In genomic region chr2:108594132-108594981, GRCh38 we compare ENCODE assay signal across 8 cellular contexts.
DNase-seq lines count a peak whose midpoint lies in the region; ATAC-seq, FAIRE-seq and TF ChIP-seq lines count a peak whose summit lies in the region.

No MANE protein-coding gene starts in this region.

- DNase-seq in Right ventricle myocardium inferior (ENCODE audit: missing footprints): no peak
- no peak for DNase-seq in cardiac septum (ENCODE audit: low spot score)
- DNase-seq in RCC 7860 (ENCODE audit: low spot score): peak; percentile 93
- DNase-seq in endodermal cell: no peak
- DNase-seq in natural killer cell treated with Interleukin-12 subunit alpha and Interleukin-12 subunit beta and Interleukin-15 and Interleukin-18, amount 100 ng/mL, for 72 hours (ENCODE audit: low spot score): no peak
- no peak for DNase-seq in COLO668 (lab: John Stamatoyannopoulos, UW; ENCODE audit: unreplicated experiment)
- DNase-seq in NCI-H2029 (lab: John Stamatoyannopoulos, UW): no peak

- peaks cover 32% of the 10 kb centered on the region for H3K4me1 Mint-ChIP-seq in endodermal cell
- peaks cover 41 to 58% of the 10 kb centered on the region in 2 donors for H3K4me1 Mint-ChIP-seq in natural killer cell treated with Interleukin-12 subunit alpha and Interleukin-12 subunit beta and Interleukin-15 and Interleukin-18, amount 100 ng/mL, for 72 hours (ENCODE audit: low read depth in 2 of 2)

- intact Hi-C loops in Right ventricle myocardium inferior (cut with DNase I) (no loop called here), cardiac septum (cut with DNase I) (no loop called here)

- WGBS in endodermal cell (ENCODE audit: insufficient coverage in 1 of 2, insufficient read length in 1 of 2), 2 experiments: 50 to 69% methylated on average over 7 of the region's 7 CpGs

- peak overlapping the region; percentile 83 for H3K27ac Mint-ChIP-seq in endodermal cell
- H3K27ac Mint-ChIP-seq in natural killer cell treated with Interleukin-12 subunit alpha and Interleukin-12 subunit beta and Interleukin-15 and Interleukin-18, amount 100 ng/mL, for 72 hours: peak overlapping the region; percentile 83 to 87

- no peak overlapping the region for H3K9ac ChIP-seq in endodermal cell (ENCODE audit: extremely low read depth, low read length, poor library complexity, severe bottlenecking)

- H3K9me3 ChIP-seq in endodermal cell (ENCODE audit: control insufficient read depth, low read length): no peaks in the 10 kb centered on the region

- no peak overlapping the region for H3K4me3 ChIP-seq in endodermal cell (ENCODE audit: low read length)

- H3K4me1 ChIP-seq in endodermal cell (ENCODE audit: control insufficient read depth, insufficient read depth, low read length): peaks cover 24% of the 10 kb centered on the region

- H3K9me3 Mint-ChIP-seq in endodermal cell: peaks cover 2% of the 10 kb centered on the region
- H3K9me3 Mint-ChIP-seq in natural killer cell treated with Interleukin-12 subunit alpha and Interleukin-12 subunit beta and Interleukin-15 and Interleukin-18, amount 100 ng/mL, for 72 hours: no peaks in the 10 kb centered on the region

- TF ChIP-seq CTCF in endodermal cell (conservative IDR thresholded peaks at IDR 0.05): no peak

- H3K36me3 Mint-ChIP-seq in endodermal cell (ENCODE audit: low read depth): no peaks in the 10 kb centered on the region
- H3K36me3 Mint-ChIP-seq in natural killer cell treated with Interleukin-12 subunit alpha and Interleukin-12 subunit beta and Interleukin-15 and Interleukin-18, amount 100 ng/mL, for 72 hours: no peaks in the 10 kb centered on the region

- no peaks in the 10 kb centered on the region for H3K27me3 ChIP-seq in endodermal cell (ENCODE audit: control insufficient read depth, insufficient read depth, low read length, poor library complexity, severe bottlenecking)

- ATAC-seq in Right ventricle myocardium inferior: peak; percentile 37
- ATAC-seq in HG03025 (IDR thresholded peaks at IDR 0.05; ENCODE audit: low FRiP score, unreplicated experiment): peak; percentile 90
- ATAC-seq in natural killer cell treated with Interleukin-12 subunit alpha and Interleukin-12 subunit beta and Interleukin-15 and Interleukin-18, amount 100 ng/mL, for 72 hours: peak; percentile 62 to 85

- H3K27me3 Mint-ChIP-seq in endodermal cell (ENCODE audit: insufficient read depth): no peaks in the 10 kb centered on the region
- H3K27me3 Mint-ChIP-seq in natural killer cell treated with Interleukin-12 subunit alpha and Interleukin-12 subunit beta and Interleukin-15 and Interleukin-18, amount 100 ng/mL, for 72 hours: no peaks in the 10 kb centered on the region

- H3K27ac ChIP-seq in endodermal cell (ENCODE audit: low read depth, low read length): peak overlapping the region; percentile 33

- peaks cover 2% of the 10 kb centered on the region for H3K36me3 ChIP-seq in endodermal cell (ENCODE audit: control insufficient read depth, insufficient read depth, low read length)

- peak; percentile 84 for FAIRE-seq in RCC 7860 (lab: Jason Lieb, UNC)

- H3K4me3 Mint-ChIP-seq in endodermal cell: no peak overlapping the region
- H3K4me3 Mint-ChIP-seq in natural killer cell treated with Interleukin-12 subunit alpha and Interleukin-12 subunit beta and Interleukin-15 and Interleukin-18, amount 100 ng/mL, for 72 hours: peak overlapping the region; percentile 83

Comparison
In these comparisons a context has a peak if more than half of its experiments do, and no peak if none do; other contexts are left out.
1. ATAC-seq: peak in every context shown above with its lines; median percentile 90 in HG03025; 74 in natural killer cell treated with Interleukin-12 subunit alpha and Interleukin-12 subunit beta and Interleukin-15 and Interleukin-18, amount 100 ng/mL, for 72 hours; 37 in Right ventricle myocardium inferior.